ENCODE assay signal across 1 cellular context in genomic region chr9:109817146-109817845, GRCh38.
TF ChIP-seq lines count a peak whose summit lies in the region.

No MANE protein-coding gene starts in this region.

TF ChIP-seq in WTC11, 78 proteins besides CTCF, POLR2A, EP300 and RAD21 (continued from another document):
- no peak for TF ChIP-seq STAT6 (CRISPR knock-in tag; conservative IDR thresholded peaks at IDR 0.05; ENCODE audit: low read depth)
- TF ChIP-seq USF2 (CRISPR knock-in tag; IDR thresholded peaks at IDR 0.05), result no peak
- TF ChIP-seq NFATC4 (CRISPR knock-in tag; IDR thresholded peaks at IDR 0.05), result no peak
- no peak for TF ChIP-seq PREB (CRISPR knock-in tag; IDR thresholded peaks at IDR 0.05; ENCODE audit: borderline replicate concordance)
- no peak for TF ChIP-seq TCF7 (CRISPR knock-in tag; IDR thresholded peaks at IDR 0.05; ENCODE audit: low read depth)
TF ChIP-seq in WTC11: peak in this region for 0.
